In genomic region chr14:91078095-91078737, GRCh38 we compare ENCODE assay signal across 9 cellular contexts. TPM values are rescaled to one million over a fixed set of nuclear protein-coding genes. Genes with fewer than 3 reads are reported as not detected.
DNase-seq lines count a peak whose midpoint lies in the region; ATAC-seq and TF ChIP-seq lines count a peak whose summit lies in the region.
"Had no signal": no experiment of that assay in that cellular context is flagged by ENCODE, and none has a peak within 500 bp of the region (broad histone marks: within the 10 kb centered on the region; RNA-seq: fewer than 3 reads in every experiment).

No MANE protein-coding gene starts in this region.

- H3K4me3 Mint-ChIP-seq in activated T-cell treated with anti-CD3 and anti-CD28 coated beads, Interleukin-2, amount 50 U/mL, for 4 hours = peak overlapping the region; percentile 12
- H3K4me3 Mint-ChIP-seq: activated B cell treated with CpG ODN at 0.5 μM for 24 hours had no signal

- no peaks in the 10 kb centered on the region for H3K36me3 ChIP-seq in ovary
- H3K36me3 ChIP-seq in GM23248 (ENCODE audit: low read depth) = no peaks in the 10 kb centered on the region

- H3K27me3 Mint-ChIP-seq in activated T-cell treated with anti-CD3 and anti-CD28 coated beads, Interleukin-2, amount 50 U/mL, for 4 hours (ENCODE audit: low read depth) = no peaks in the 10 kb centered on the region
- H3K27me3 Mint-ChIP-seq: activated B cell treated with CpG ODN at 0.5 μM for 24 hours had no signal

- H3K27me3 ChIP-seq in ovary (no peaks in the 10 kb centered on the region), GM23248 (replicated peaks; ENCODE audit: insufficient read depth) (no peaks in the 10 kb centered on the region)

- no peaks in the 10 kb centered on the region for H3K9me2 ChIP-seq in GM23248 (ENCODE audit: insufficient read depth)

- intact Hi-C loops in ovary (cut with DNase I) = no loop called here

- TF ChIP-seq EP300 in ovary (IDR thresholded peaks at IDR 0.05) = no peak

- H3K27ac ChIP-seq in ovary = no peak overlapping the region
- no peak overlapping the region for H3K27ac ChIP-seq in GM23248

- H2AFZ ChIP-seq in GM23248 = no peak overlapping the region

- H3K9me3 ChIP-seq in ovary (no peaks in the 10 kb centered on the region), GM23248 (ENCODE audit: low read depth) (no peaks in the 10 kb centered on the region)

- H3K9me3 Mint-ChIP-seq in activated T-cell treated with anti-CD3 and anti-CD28 coated beads, Interleukin-2, amount 50 U/mL, for 4 hours = no peaks in the 10 kb centered on the region
- H3K9me3 Mint-ChIP-seq: activated B cell treated with CpG ODN at 0.5 μM for 24 hours had no signal

- H3K4me1 ChIP-seq in ovary (ENCODE audit: insufficient read depth) (no peaks in the 10 kb centered on the region), GM23248 (ENCODE audit: insufficient read depth) (no peaks in the 10 kb centered on the region)

- H3K4me1 Mint-ChIP-seq in activated T-cell treated with anti-CD3 and anti-CD28 coated beads, Interleukin-2, amount 50 U/mL, for 4 hours (ENCODE audit: low read depth) = peaks cover 36% of the 10 kb centered on the region

- no peak for TF ChIP-seq POLR2A in ovary (IDR thresholded peaks at IDR 0.05)

- no peaks in the 10 kb centered on the region for H3F3A ChIP-seq in GM23248 (ENCODE audit: insufficient read depth)

- H4K20me1 ChIP-seq in GM23248 (ENCODE audit: insufficient read depth) = no peaks in the 10 kb centered on the region

- DNase-seq in activated T-cell treated with anti-CD3 and anti-CD28 coated beads, Interleukin-2, amount 50 U/mL, for 4 hours = peak; percentile 26
- peak; percentile 30 for DNase-seq in stimulated activated CD4-positive, alpha-beta T cell treated with anti-CD3 and anti-CD28 coated beads, Interleukin-4, amount 100 ng/mL, for 1 hour
- DNase-seq in ovary = no peak
- DNase-seq in GM23248 = no peak
- DNase-seq in NCI-H146 (lab: John Stamatoyannopoulos, UW) = no peak
- DNase-seq in left lobe of liver (ENCODE audit: low spot score) = no peak
- DNase-seq: activated B cell treated with CpG ODN at 0.5 μM for 24 hours had no signal

- ATAC-seq in GM18907 (IDR thresholded peaks at IDR 0.05; ENCODE audit: unreplicated experiment) (peak; percentile 87), HG03060 (IDR thresholded peaks at IDR 0.05; ENCODE audit: low read depth, unreplicated experiment) (peak; percentile 67), left lobe of liver (no peak)
- ATAC-seq in activated T-cell treated with anti-CD3 and anti-CD28 coated beads, Interleukin-2, amount 50 U/mL, for 4 hours = peak; percentile 96

- TF ChIP-seq CTCF in ovary (IDR thresholded peaks at IDR 0.05) = no peak

- H3K4me3 ChIP-seq in ovary (no peak overlapping the region), GM23248 (no peak overlapping the region)

- in situ Hi-C loops in GM23248 (cut with MboI) = no loop called here

- 42 to 63% (median 55%) methylated on average over 9 of the region's 9 CpGs for WGBS in ovary, 3 donors
- WGBS in GM23248 (ENCODE audit: low coverage in 1 of 2, low lambda C conversion rate in 2 of 2, missing lambda C conversion rate in 2 of 2), 2 experiments = 82 to 86% methylated on average over 9 of the region's 9 CpGs

- H3K36me3 Mint-ChIP-seq in activated T-cell treated with anti-CD3 and anti-CD28 coated beads, Interleukin-2, amount 50 U/mL, for 4 hours (ENCODE audit: insufficient read depth) = no peaks in the 10 kb centered on the region

- no peak overlapping the region for H3K4me2 ChIP-seq in GM23248 (ENCODE audit: unreplicated experiment)

- H3K9ac ChIP-seq in GM23248 = no peak overlapping the region

- no peaks in the 10 kb centered on the region for H3K79me2 ChIP-seq in GM23248 (ENCODE audit: insufficient read depth)

RNA-seq across cellular contexts. Expression of gene RPS6KA5, which starts 17.8 kb away (rescaled TPM):
- total RNA-seq in activated T-cell treated with anti-CD3 and anti-CD28 coated beads, Interleukin-2, amount 50 U/mL, for 4 hours = 10 to 100 TPM; 17.3 to 19.5 (median 19.4) TPM
- total RNA-seq in ovary = 10 to 100 TPM in 4 of 7 donors, 1 to 10 TPM in 3; 6.7 to 19.0 (median 10.3) TPM
- polyA plus RNA-seq in ovary = 1 to 10 TPM; 3.8 to 5.2 TPM
- under 0.01 and 1.2 TPM in 2 replicates for total RNA-seq in GM23248 (2014; rRNA removed; shearing (Covaris generic))
- 0.54 and 0.61 TPM in 2 replicates for polyA plus RNA-seq in GM23248 (2016; fragmentation: Nextera tagmentation; extraction: Ambion mirVana)
- total RNA-seq in left lobe of liver = 1.4 TPM

RNA-seq across cellular contexts. Expression of gene DGLUCY, which starts 35.7 kb away (rescaled TPM):
- 10 to 100 TPM; 25.1 to 29.0 (median 26.7) TPM for total RNA-seq in activated T-cell treated with anti-CD3 and anti-CD28 coated beads, Interleukin-2, amount 50 U/mL, for 4 hours
- total RNA-seq in ovary (10 to 100 TPM; 17.9 to 52.2 (median 39.3) TPM), left lobe of liver (53.1 TPM)
- polyA plus RNA-seq in ovary (10 to 100 TPM; 24.1 to 73.3 TPM), GM23248 (2016; fragmentation: Nextera tagmentation; extraction: Ambion mirVana) (15.7 and 17.1 TPM in 2 replicates)
- total RNA-seq in GM23248 (2014; rRNA removed; shearing (Covaris generic)) = 15.2 and 28.5 TPM in 2 replicates

Comparison
In these comparisons a context has a peak if more than half of its experiments do, and no peak if none do; other contexts are left out.
1. DNase-seq: peak in activated T-cell treated with anti-CD3 and anti-CD28 coated beads, Interleukin-2, amount 50 U/mL, for 4 hours (single experiment) and stimulated activated CD4-positive, alpha-beta T cell treated with anti-CD3 and anti-CD28 coated beads, Interleukin-4, amount 100 ng/mL, for 1 hour (single experiment); none in ovary (0 of 5), GM23248 (single experiment), NCI-H146 (single experiment) and left lobe of liver (single experiment).